ENCODE assay signal across 33 cellular contexts in the genomic region with DNA sequence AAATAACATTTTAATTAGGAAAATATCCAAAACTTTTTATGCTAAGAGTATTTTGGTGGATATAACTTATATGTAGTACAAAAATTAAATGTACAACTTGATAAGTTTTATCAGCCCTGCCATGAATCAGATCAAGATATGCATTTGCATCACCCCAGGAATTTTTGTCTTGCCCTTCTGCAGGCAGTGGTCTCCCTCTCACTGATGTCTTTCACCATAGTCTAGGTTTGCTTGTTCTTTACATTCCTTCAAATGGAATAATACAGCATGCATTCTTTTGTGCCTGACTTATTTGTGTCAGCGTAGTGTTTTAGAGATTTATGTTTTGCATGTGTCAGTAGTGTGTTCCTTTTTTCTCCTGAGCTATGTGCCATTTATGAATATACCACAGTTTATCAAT. TPM values are rescaled to one million over a fixed set of nuclear protein-coding genes. Genes with fewer than 3 reads are reported as not detected.
"Had no signal": no experiment of that assay in that cellular context is flagged by ENCODE, and none has a peak within 500 bp of the region (broad histone marks: within the 10 kb centered on the region; RNA-seq: fewer than 3 reads in every experiment).

No MANE protein-coding gene starts in this region.

- H3K4me1 ChIP-seq: adrenal gland, SJCRH30 had no signal

- H3K4me3 ChIP-seq: adrenal gland, cardiac muscle cell, SJCRH30, SK-N-MC had no signal

- H3K27me3 Mint-ChIP-seq: activated naive CD8-positive, alpha-beta T cell treated with anti-CD3 and anti-CD28 coated beads, Interleukin-2, amount 10 ng/mL, durations not matched to agents 7 days and 5 days; activated T-cell treated with anti-CD3 and anti-CD28 coated beads, Interleukin-2, amount 50 U/mL, for 24 hours had no signal

- H3K27me3 ChIP-seq: adrenal gland, cardiac muscle cell had no signal

- H3K36me3 Mint-ChIP-seq: activated naive CD4-positive, alpha-beta T cell treated with anti-CD3 and anti-CD28 coated beads, Interleukin-2, amount 50 U/mL, for 24 hours; activated naive CD8-positive, alpha-beta T cell treated with anti-CD3 and anti-CD28 coated beads, Interleukin-2, amount 10 ng/mL, durations not matched to agents 7 days and 5 days had no signal

- H3K9me3 ChIP-seq: adrenal gland, SJCRH30 had no signal

- H3K4me3 Mint-ChIP-seq: activated CD8-positive, alpha-beta T cell treated with anti-CD3 and anti-CD28 coated beads, Interleukin-2, amount 10 ng/mL, durations not matched to agents 7 days and 5 days; activated naive CD4-positive, alpha-beta T cell treated with anti-CD3 and anti-CD28 coated beads, Interleukin-2, amount 50 U/mL, for 24 hours; activated naive CD8-positive, alpha-beta T cell treated with anti-CD3 and anti-CD28 coated beads, Interleukin-2, amount 10 ng/mL, durations not matched to agents 7 days and 5 days; activated T-cell treated with anti-CD3 and anti-CD28 coated beads, Interleukin-2, amount 50 U/mL, for 24 hours had no signal

- H3K4me2 ChIP-seq: KMS-11 had no signal

- H3K27ac ChIP-seq: adrenal gland, cardiac muscle cell, KMS-11, SJCRH30, SK-N-MC, WERI-Rb-1 had no signal

- H3K9me3 Mint-ChIP-seq: activated naive CD4-positive, alpha-beta T cell treated with anti-CD3 and anti-CD28 coated beads, Interleukin-2, amount 50 U/mL, for 24 hours; activated naive CD8-positive, alpha-beta T cell treated with anti-CD3 and anti-CD28 coated beads, Interleukin-2, amount 10 ng/mL, durations not matched to agents 7 days and 5 days; activated T-cell treated with anti-CD3 and anti-CD28 coated beads, Interleukin-2, amount 50 U/mL, for 24 hours; activated T-helper 2 cell treated with anti-CD3 and anti-CD28 coated beads, Interferon-gamma antibody, Interleukin-2, Interleukin-4, amounts not matched to agents 10 μg/mL and 5 μg/mL and 100 μg/mL, durations not matched to agents 14 hours and 24 hours and 36 hours had no signal

- H3K9ac ChIP-seq: KMS-11 had no signal

- H3K36me3 ChIP-seq: adrenal gland, cardiac muscle cell, SJCRH30, WERI-Rb-1 had no signal

- DNase-seq: activated CD4-positive, alpha-beta T cell treated with anti-CD3 and anti-CD28 coated beads for 1 hour; activated CD4-positive, alpha-beta T cell treated with anti-CD3 and anti-CD28 coated beads for 48 hours; activated CD4-positive, CD25-positive, alpha-beta regulatory T cell; activated CD8-positive, alpha-beta T cell treated with anti-CD3 and anti-CD28 coated beads, Interleukin-2, amount 10 ng/mL, durations not matched to agents 7 days and 5 days; activated gamma-delta T cell; activated naive CD4-positive, alpha-beta T cell treated with Interleukin-2 at 50 U/mL for 16 hours; activated naive CD8-positive, alpha-beta T cell treated with anti-CD3 and anti-CD28 coated beads, Interleukin-2, amount 10 ng/mL, durations not matched to agents 7 days and 5 days; activated T-cell treated with anti-CD3 and anti-CD28 coated beads, Interleukin-2, amount 50 U/mL, for 24 hours; adrenal gland; anterior cingulate cortex; MM.1S; MV-4-11; NCI-H1092; NCI-H1436 treated with DMSO at 0.1 percent for 48 hours; NCI-H1694 treated with DMSO at 0.1 percent for 48 hours; NCI-H2029; NCI-H2171; NCI-H510A; NCI-H526; NCI-H748 treated with DMSO at 0.1 percent for 48 hours; OCI-M1; SHP77; SJCRH30; T1000; WERI-Rb-1 had no signal

- H3K4me1 Mint-ChIP-seq: activated naive CD4-positive, alpha-beta T cell treated with anti-CD3 and anti-CD28 coated beads, Interleukin-2, amount 50 U/mL, for 24 hours; activated naive CD8-positive, alpha-beta T cell treated with anti-CD3 and anti-CD28 coated beads, Interleukin-2, amount 10 ng/mL, durations not matched to agents 7 days and 5 days had no signal

- H3K27ac Mint-ChIP-seq: activated CD8-positive, alpha-beta T cell treated with anti-CD3 and anti-CD28 coated beads, Interleukin-2, amount 10 ng/mL, durations not matched to agents 7 days and 5 days; activated naive CD4-positive, alpha-beta T cell treated with anti-CD3 and anti-CD28 coated beads, Interleukin-2, amount 50 U/mL, for 24 hours; activated naive CD8-positive, alpha-beta T cell treated with anti-CD3 and anti-CD28 coated beads, Interleukin-2, amount 10 ng/mL, durations not matched to agents 7 days and 5 days; activated T-cell treated with anti-CD3 and anti-CD28 coated beads, Interleukin-2, amount 50 U/mL, for 24 hours; activated T-helper 2 cell treated with anti-CD3 and anti-CD28 coated beads, Interferon-gamma antibody, Interleukin-2, Interleukin-4, amounts not matched to agents 10 μg/mL and 5 μg/mL and 100 μg/mL, durations not matched to agents 14 hours and 24 hours and 36 hours had no signal

- ATAC-seq: activated CD8-positive, alpha-beta T cell treated with anti-CD3 and anti-CD28 coated beads, Interleukin-2, amount 10 ng/mL, durations not matched to agents 7 days and 5 days; Panc1 had no signal

RNA-seq across cellular contexts. Expression of a gene that starts 36.3 kb away (rescaled TPM):
- total RNA-seq: activated CD8-positive, alpha-beta T cell treated with anti-CD3 and anti-CD28 coated beads, Interleukin-2, amount 10 ng/mL, durations not matched to agents 7 days and 5 days; activated naive CD8-positive, alpha-beta T cell treated with anti-CD3 and anti-CD28 coated beads, Interleukin-2, amount 10 ng/mL, durations not matched to agents 7 days and 5 days; activated T-helper 2 cell treated with anti-CD3 and anti-CD28 coated beads, Interferon-gamma antibody, Interleukin-2, Interleukin-4, amounts not matched to agents 10 μg/mL and 5 μg/mL and 100 μg/mL, durations not matched to agents 14 hours and 24 hours and 36 hours; T-helper 1 cell treated with Interleukin-12 subunit alpha and Interleukin-12 subunit beta and Interleukin-4 antibody, amounts not matched to agents 30 ng/mL and 1 ng/mL, for 36 hours; T-helper 2 cell treated with Interferon-gamma antibody and Interleukin-4, amounts not matched to agents 100 ng/mL and 5 ng/mL, for 36 hours had no signal
